ENCODE assay signal across 2 cellular contexts in the genomic region with DNA sequence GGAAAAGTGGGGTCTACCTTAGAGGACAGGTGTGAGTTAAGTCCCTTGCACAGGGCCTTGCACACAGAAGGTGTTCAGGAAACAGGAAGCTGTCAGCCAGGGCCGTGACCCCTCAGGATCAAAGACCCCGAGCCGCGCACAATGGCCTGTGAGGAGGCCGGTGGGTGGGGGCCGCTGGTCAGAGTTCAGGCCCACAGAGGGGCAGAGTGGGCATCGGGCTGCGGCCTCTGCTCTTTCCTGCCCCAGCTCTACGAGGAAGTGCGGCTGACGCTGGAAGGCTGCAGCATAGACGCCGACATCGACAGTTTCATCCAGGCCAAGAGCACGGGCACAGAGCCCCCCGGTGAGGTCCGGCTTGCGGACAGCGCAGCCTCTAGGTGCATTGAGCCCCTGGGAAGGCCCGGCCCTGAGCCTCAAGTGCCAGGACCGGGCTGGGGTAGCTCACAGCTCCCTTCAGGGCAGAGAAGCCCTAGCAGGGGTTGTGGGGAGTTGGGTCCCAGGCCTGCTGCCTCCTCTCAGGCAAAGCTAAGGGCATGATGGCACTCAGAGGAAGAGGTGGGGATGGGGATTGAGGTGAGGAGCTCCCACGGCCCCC.
TF ChIP-seq lines count a peak whose summit lies in the region.

No MANE protein-coding gene starts in this region.

TF ChIP-seq in SK-N-SH, 30 proteins besides CTCF, POLR2A, EP300 and RAD21 (continued from another document):
- TF ChIP-seq, protein P1, sequence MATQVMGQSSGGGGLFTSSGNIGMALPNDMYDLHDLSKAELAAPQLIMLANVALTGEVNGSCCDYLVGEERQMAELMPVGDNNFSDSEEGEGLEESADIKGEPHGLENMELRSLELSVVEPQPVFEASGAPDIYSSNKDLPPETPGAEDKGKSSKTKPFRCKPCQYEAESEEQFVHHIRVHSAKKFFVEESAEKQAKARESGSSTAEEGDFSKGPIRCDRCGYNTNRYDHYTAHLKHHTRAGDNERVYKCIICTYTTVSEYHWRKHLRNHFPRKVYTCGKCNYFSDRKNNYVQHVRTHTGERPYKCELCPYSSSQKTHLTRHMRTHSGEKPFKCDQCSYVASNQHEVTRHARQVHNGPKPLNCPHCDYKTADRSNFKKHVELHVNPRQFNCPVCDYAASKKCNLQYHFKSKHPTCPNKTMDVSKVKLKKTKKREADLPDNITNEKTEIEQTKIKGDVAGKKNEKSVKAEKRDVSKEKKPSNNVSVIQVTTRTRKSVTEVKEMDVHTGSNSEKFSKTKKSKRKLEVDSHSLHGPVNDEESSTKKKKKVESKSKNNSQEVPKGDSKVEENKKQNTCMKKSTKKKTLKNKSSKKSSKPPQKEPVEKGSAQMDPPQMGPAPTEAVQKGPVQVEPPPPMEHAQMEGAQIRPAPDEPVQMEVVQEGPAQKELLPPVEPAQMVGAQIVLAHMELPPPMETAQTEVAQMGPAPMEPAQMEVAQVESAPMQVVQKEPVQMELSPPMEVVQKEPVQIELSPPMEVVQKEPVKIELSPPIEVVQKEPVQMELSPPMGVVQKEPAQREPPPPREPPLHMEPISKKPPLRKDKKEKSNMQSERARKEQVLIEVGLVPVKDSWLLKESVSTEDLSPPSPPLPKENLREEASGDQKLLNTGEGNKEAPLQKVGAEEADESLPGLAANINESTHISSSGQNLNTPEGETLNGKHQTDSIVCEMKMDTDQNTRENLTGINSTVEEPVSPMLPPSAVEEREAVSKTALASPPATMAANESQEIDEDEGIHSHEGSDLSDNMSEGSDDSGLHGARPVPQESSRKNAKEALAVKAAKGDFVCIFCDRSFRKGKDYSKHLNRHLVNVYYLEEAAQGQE (IDR thresholded peaks at IDR 0.05; ENCODE audit: low read depth, low read length), result no peak

TF ChIP-seq in SK-N-SH treated with all-trans-retinoic acid at 6 μM for 48 hours, 23 proteins besides CTCF, POLR2A, EP300 and RAD21 (continued from another document):
- TF ChIP-seq, protein P2, sequence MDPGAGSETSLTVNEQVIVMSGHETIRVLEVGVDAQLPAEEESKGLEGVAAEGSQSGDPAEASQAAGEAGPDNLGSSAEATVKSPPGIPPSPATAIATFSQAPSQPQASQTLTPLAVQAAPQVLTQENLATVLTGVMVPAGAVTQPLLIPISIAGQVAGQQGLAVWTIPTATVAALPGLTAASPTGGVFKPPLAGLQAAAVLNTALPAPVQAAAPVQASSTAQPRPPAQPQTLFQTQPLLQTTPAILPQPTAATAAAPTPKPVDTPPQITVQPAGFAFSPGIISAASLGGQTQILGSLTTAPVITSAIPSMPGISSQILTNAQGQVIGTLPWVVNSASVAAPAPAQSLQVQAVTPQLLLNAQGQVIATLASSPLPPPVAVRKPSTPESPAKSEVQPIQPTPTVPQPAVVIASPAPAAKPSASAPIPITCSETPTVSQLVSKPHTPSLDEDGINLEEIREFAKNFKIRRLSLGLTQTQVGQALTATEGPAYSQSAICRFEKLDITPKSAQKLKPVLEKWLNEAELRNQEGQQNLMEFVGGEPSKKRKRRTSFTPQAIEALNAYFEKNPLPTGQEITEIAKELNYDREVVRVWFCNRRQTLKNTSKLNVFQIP (CRISPR knock-in tag; IDR thresholded peaks at IDR 0.05; ENCODE audit: borderline replicate concordance, low read depth), result no peak
- TF ChIP-seq TCF4 (CRISPR knock-in tag; IDR thresholded peaks at IDR 0.05; ENCODE audit: borderline replicate concordance) (no peak), ZNF565 (CRISPR knock-in tag; conservative IDR thresholded peaks at IDR 0.05; ENCODE audit: low read depth) (no peak), ZC3H10 (CRISPR knock-in tag; IDR thresholded peaks at IDR 0.05) (no peak), ZNF70 (CRISPR knock-in tag; IDR thresholded peaks at IDR 0.05) (no peak)
- TF ChIP-seq, protein P3, sequence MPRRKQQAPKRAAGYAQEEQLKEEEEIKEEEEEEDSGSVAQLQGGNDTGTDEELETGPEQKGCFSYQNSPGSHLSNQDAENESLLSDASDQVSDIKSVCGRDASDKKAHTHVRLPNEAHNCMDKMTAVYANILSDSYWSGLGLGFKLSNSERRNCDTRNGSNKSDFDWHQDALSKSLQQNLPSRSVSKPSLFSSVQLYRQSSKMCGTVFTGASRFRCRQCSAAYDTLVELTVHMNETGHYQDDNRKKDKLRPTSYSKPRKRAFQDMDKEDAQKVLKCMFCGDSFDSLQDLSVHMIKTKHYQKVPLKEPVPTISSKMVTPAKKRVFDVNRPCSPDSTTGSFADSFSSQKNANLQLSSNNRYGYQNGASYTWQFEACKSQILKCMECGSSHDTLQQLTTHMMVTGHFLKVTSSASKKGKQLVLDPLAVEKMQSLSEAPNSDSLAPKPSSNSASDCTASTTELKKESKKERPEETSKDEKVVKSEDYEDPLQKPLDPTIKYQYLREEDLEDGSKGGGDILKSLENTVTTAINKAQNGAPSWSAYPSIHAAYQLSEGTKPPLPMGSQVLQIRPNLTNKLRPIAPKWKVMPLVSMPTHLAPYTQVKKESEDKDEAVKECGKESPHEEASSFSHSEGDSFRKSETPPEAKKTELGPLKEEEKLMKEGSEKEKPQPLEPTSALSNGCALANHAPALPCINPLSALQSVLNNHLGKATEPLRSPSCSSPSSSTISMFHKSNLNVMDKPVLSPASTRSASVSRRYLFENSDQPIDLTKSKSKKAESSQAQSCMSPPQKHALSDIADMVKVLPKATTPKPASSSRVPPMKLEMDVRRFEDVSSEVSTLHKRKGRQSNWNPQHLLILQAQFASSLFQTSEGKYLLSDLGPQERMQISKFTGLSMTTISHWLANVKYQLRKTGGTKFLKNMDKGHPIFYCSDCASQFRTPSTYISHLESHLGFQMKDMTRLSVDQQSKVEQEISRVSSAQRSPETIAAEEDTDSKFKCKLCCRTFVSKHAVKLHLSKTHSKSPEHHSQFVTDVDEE (CRISPR knock-in tag; IDR thresholded peaks at IDR 0.05), result no peak
- TF ChIP-seq, protein P4, sequence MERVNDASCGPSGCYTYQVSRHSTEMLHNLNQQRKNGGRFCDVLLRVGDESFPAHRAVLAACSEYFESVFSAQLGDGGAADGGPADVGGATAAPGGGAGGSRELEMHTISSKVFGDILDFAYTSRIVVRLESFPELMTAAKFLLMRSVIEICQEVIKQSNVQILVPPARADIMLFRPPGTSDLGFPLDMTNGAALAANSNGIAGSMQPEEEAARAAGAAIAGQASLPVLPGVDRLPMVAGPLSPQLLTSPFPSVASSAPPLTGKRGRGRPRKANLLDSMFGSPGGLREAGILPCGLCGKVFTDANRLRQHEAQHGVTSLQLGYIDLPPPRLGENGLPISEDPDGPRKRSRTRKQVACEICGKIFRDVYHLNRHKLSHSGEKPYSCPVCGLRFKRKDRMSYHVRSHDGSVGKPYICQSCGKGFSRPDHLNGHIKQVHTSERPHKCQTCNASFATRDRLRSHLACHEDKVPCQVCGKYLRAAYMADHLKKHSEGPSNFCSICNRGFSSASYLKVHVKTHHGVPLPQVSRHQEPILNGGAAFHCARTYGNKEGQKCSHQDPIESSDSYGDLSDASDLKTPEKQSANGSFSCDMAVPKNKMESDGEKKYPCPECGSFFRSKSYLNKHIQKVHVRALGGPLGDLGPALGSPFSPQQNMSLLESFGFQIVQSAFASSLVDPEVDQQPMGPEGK (CRISPR knock-in tag; IDR thresholded peaks at IDR 0.05; ENCODE audit: borderline replicate concordance), result no peak
- TF ChIP-seq, protein P5, sequence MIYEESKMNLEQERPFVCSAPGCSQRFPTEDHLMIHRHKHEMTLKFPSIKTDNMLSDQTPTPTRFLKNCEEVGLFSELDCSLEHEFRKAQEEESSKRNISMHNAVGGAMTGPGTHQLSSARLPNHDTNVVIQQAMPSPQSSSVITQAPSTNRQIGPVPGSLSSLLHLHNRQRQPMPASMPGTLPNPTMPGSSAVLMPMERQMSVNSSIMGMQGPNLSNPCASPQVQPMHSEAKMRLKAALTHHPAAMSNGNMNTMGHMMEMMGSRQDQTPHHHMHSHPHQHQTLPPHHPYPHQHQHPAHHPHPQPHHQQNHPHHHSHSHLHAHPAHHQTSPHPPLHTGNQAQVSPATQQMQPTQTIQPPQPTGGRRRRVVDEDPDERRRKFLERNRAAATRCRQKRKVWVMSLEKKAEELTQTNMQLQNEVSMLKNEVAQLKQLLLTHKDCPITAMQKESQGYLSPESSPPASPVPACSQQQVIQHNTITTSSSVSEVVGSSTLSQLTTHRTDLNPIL (CRISPR knock-in tag; IDR thresholded peaks at IDR 0.05; ENCODE audit: low read depth), result no peak
